10 cellular contexts compared by ENCODE assay signal in genomic region chr20:49887251-49887827, GRCh38. TPM values are rescaled to one million over a fixed set of nuclear protein-coding genes. Genes with fewer than 3 reads are reported as not detected.
DNase-seq lines count a peak whose midpoint lies in the region; ATAC-seq and TF ChIP-seq lines count a peak whose summit lies in the region.
"Had no signal": no experiment of that assay in that cellular context is flagged by ENCODE, and none has a peak within 500 bp of the region (broad histone marks: within the 10 kb centered on the region; RNA-seq: fewer than 3 reads in every experiment).

No MANE protein-coding gene starts in this region.

- no peaks in the 10 kb centered on the region for H3K9me3 Mint-ChIP-seq in CD14-positive monocyte
- H3K9me3 Mint-ChIP-seq in progenitor cell of endocrine pancreas (ENCODE audit: low read depth), result no peaks in the 10 kb centered on the region
- H3K9me3 Mint-ChIP-seq: IgD-negative memory B cell had no signal

- H3K4me3 Mint-ChIP-seq in CD14-positive monocyte (no peak overlapping the region), progenitor cell of endocrine pancreas (ENCODE audit: low read depth) (no peak overlapping the region)
- H3K4me3 Mint-ChIP-seq: IgD-negative memory B cell had no signal

- TF ChIP-seq EP300 in gastroesophageal sphincter (IDR thresholded peaks at IDR 0.05), result no peak

- H3K36me3 Mint-ChIP-seq in CD14-positive monocyte (peaks cover 52 to 67% of the 10 kb centered on the region in 2 donors), progenitor cell of endocrine pancreas (ENCODE audit: insufficient read depth) (peaks cover 1% of the 10 kb centered on the region)

- H3K27ac ChIP-seq in SJCRH30 (peak overlapping the region; percentile 67), gastroesophageal sphincter (peak overlapping the region in 3 of 4 donors; percentile 20 to 61 (median 56))

- H3K36me3 ChIP-seq in SJCRH30 (0 out of 2 replicates have a peak, but pooled peaks cover 3% of the 10 kb centered on the region), gastroesophageal sphincter (peaks cover 0 to 75% of the 10 kb centered on the region in 2 donors)

- H3K4me1 ChIP-seq in SJCRH30, result peaks cover 37% of the 10 kb centered on the region
- H3K4me1 ChIP-seq in gastroesophageal sphincter, result peaks cover 0 to 57% (median 9%) of the 10 kb centered on the region in 3 donors

- TF ChIP-seq POLR2A in gastroesophageal sphincter (IDR thresholded peaks at IDR 0.05), result no peak

- TF ChIP-seq CTCF in CD14-positive monocyte (IDR thresholded peaks at IDR 0.05), result no peak
- no peak for TF ChIP-seq CTCF in gastroesophageal sphincter (IDR thresholded peaks at IDR 0.05)
- TF ChIP-seq CTCF in progenitor cell of endocrine pancreas (IDR thresholded peaks at IDR 0.05; ENCODE audit: unreplicated experiment), result no peak

- H3K4me1 Mint-ChIP-seq in CD14-positive monocyte (peaks cover 47% of the 10 kb centered on the region), progenitor cell of endocrine pancreas (ENCODE audit: low read depth) (peaks cover 22% of the 10 kb centered on the region)

- no peaks in the 10 kb centered on the region for H3K27me3 ChIP-seq in SJCRH30
- H3K27me3 ChIP-seq in gastroesophageal sphincter, result no peaks in the 10 kb centered on the region

- no peak overlapping the region for H3K4me3 ChIP-seq in SJCRH30
- no peak overlapping the region for H3K4me3 ChIP-seq in gastroesophageal sphincter

- H3K27ac Mint-ChIP-seq in CD14-positive monocyte (peak overlapping the region in 6 of 7 donors; percentile 25 to 77 (median 63)), progenitor cell of endocrine pancreas (peak overlapping the region; percentile 79)

- DNase-seq in CD14-positive monocyte (ENCODE audit: low spot score) (peak; percentile 9), SJCRH30 (peak; percentile 92 to 95), progenitor cell of endocrine pancreas (ENCODE audit: low spot score, unreplicated experiment) (no peak), NCI-H69 (lab: John Stamatoyannopoulos, UW) (no peak), NCI-H2081 (lab: John Stamatoyannopoulos, UW) (no peak)
- DNase-seq: mesendoderm had no signal

- WGBS in gastroesophageal sphincter (ENCODE audit: low coverage in 1 of 2), 2 donors, result 20 to 57% methylated on average over 1 of the region's 13 CpGs

- H3K27me3 Mint-ChIP-seq in CD14-positive monocyte (ENCODE audit: low read depth in 3 of 3) (no peaks in the 10 kb centered on the region), progenitor cell of endocrine pancreas (no peaks in the 10 kb centered on the region)
- H3K27me3 Mint-ChIP-seq: IgD-negative memory B cell had no signal

- ATAC-seq in gastroesophageal sphincter (peak; percentile 53), HG02759 (IDR thresholded peaks at IDR 0.05; ENCODE audit: unreplicated experiment) (no peak), HG02571 (IDR thresholded peaks at IDR 0.05; ENCODE audit: unreplicated experiment) (no peak)

- H3K9me3 ChIP-seq in SJCRH30 (replicated peaks), result no peaks in the 10 kb centered on the region
- no peaks in the 10 kb centered on the region for H3K9me3 ChIP-seq in gastroesophageal sphincter

- intact Hi-C loops in CD14-positive monocyte (cut with micrococcal nuclease), result no loop called here

RNA-seq across cellular contexts. Expression of gene SPATA2, which starts 28.0 kb away (rescaled TPM):
- 1 to 10 TPM; 1.9 to 3.9 TPM for polyA plus RNA-seq in CD14-positive monocyte
- total RNA-seq in SJCRH30 (2014; rRNA removed; shearing (Covaris generic)), result 8.2 and 8.3 TPM in 2 replicates
- total RNA-seq in gastroesophageal sphincter (1 to 10 TPM; 2.7 to 7.2 (median 4.9) TPM), progenitor cell of endocrine pancreas (9.5 and 10.2 TPM in 2 replicates)

RNA-seq across cellular contexts. Expression of gene RNF114, which starts 48.9 kb away (rescaled TPM):
- polyA plus RNA-seq in CD14-positive monocyte, result 100 to 1,000 TPM; 146 to 164 TPM
- total RNA-seq in SJCRH30 (2014; rRNA removed; shearing (Covaris generic)), result 107 and 108 TPM in 2 replicates
- 100 to 1,000 TPM in 2 of 4 donors, 10 to 100 TPM in 2; 80.3 to 109 (median 101) TPM for total RNA-seq in gastroesophageal sphincter
- 56.6 and 62.3 TPM in 2 replicates for total RNA-seq in progenitor cell of endocrine pancreas

Comparison
In these comparisons a context has a peak if more than half of its experiments do, and no peak if none do; other contexts are left out.
1. DNase-seq: peak in CD14-positive monocyte (single experiment) and SJCRH30 (2 of 2); none in progenitor cell of endocrine pancreas (single experiment), NCI-H69 (single experiment) and NCI-H2081 (0 of 2).